Comparison of ENCODE assay signal across 1 cellular context in the genomic region with DNA sequence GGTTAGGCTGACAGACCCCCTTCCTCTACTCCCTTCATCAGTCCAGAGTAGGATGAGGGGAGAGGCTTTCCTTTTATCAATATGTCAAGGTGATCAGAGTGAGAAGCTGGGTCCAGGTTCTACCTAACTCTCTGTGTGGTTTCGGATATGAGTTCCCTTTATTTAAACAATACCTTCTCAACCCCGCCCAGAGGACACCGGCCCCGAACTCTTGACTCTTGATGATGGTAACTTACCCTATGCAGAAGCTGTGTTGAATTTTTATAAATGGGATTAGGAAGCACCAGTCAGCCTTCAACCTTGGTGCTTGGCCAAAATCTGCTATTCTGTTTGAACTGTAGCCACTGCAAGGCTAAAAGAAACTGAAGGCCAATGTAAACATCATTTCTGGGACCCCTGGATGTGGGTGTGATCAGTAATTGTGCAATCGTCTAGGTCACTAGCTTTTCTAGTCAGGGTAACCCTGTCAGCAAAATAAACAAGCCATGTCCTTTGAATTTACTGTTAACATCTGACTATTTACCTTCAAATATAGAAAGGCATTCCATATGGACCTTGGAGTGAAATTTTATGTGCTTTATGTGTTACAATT.
TF ChIP-seq lines count a peak whose summit lies in the region.

No MANE protein-coding gene starts in this region.

TF ChIP-seq in HepG2, 621 proteins besides CTCF, POLR2A, EP300 and RAD21 (continued from another document and continues in another):
- peak; percentile 91 for TF ChIP-seq PAXIP1 (CRISPR knock-in tag; conservative IDR thresholded peaks at IDR 0.05)
- TF ChIP-seq ZMYM3 (CRISPR knock-in tag; IDR thresholded peaks at IDR 0.05) = no peak
- TF ChIP-seq ZNF577 (CRISPR knock-in tag; IDR thresholded peaks at IDR 0.05; ENCODE audit: borderline replicate concordance, low read depth) = no peak
- peak; percentile 70; the same call in 1 of the 2 replicates for TF ChIP-seq SOX13 (IDR thresholded peaks at IDR 0.05)
- peak in 1 of 2 experiments; percentile 94; a peak in 2 of 4 replicates for TF ChIP-seq SOX13 (CRISPR knock-in tag; conservative IDR thresholded peaks at IDR 0.05 in 1 of 2, IDR thresholded peaks at IDR 0.05 in 1 of 2)
- TF ChIP-seq ZNF432 (CRISPR knock-in tag; IDR thresholded peaks at IDR 0.05; ENCODE audit: borderline replicate concordance) = no peak
- peak; percentile 65 for TF ChIP-seq SIX4 (CRISPR knock-in tag; IDR thresholded peaks at IDR 0.05)
- peak; percentile 36; the same call in 1 of the 2 replicates for TF ChIP-seq KDM1A (CRISPR knock-in tag; IDR thresholded peaks at IDR 0.05)
- 0 out of 2 replicates have a peak, but pooled peaks have one; percentile 10 for TF ChIP-seq ELF1 (CRISPR knock-in tag; IDR thresholded peaks at IDR 0.05)
- TF ChIP-seq ZBTB7B (CRISPR knock-in tag; IDR thresholded peaks at IDR 0.05) = peak; percentile 98
- TF ChIP-seq, protein P1, sequence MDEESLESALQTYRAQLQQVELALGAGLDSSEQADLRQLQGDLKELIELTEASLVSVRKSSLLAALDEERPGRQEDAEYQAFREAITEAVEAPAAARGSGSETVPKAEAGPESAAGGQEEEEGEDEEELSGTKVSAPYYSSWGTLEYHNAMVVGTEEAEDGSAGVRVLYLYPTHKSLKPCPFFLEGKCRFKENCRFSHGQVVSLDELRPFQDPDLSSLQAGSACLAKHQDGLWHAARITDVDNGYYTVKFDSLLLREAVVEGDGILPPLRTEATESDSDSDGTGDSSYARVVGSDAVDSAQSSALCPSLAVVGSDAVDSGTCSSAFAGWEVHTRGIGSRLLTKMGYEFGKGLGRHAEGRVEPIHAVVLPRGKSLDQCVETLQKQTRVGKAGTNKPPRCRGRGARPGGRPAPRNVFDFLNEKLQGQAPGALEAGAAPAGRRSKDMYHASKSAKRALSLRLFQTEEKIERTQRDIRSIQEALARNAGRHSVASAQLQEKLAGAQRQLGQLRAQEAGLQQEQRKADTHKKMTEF (CRISPR knock-in tag; IDR thresholded peaks at IDR 0.05) = peak; percentile 85
- no peak for TF ChIP-seq POLR2G (IDR thresholded peaks at IDR 0.05; ENCODE audit: low read depth, low read length)
- no peak for TF ChIP-seq TP53 (CRISPR knock-in tag; conservative IDR thresholded peaks at IDR 0.05)
- TF ChIP-seq ZFX (CRISPR knock-in tag; IDR thresholded peaks at IDR 0.05; ENCODE audit: low read depth) = peak; percentile 70; the same call in 1 of the 2 replicates
- no peak for TF ChIP-seq RAD51 (IDR thresholded peaks at IDR 0.05; ENCODE audit: borderline replicate concordance)
- TF ChIP-seq TGIF2 (CRISPR knock-in tag; IDR thresholded peaks at IDR 0.05) = no peak
- no peak for TF ChIP-seq ZNF883 (CRISPR knock-in tag; IDR thresholded peaks at IDR 0.05; ENCODE audit: not compliant biosample characterization)
- TF ChIP-seq CENPX (CRISPR knock-in tag; IDR thresholded peaks at IDR 0.05) = no peak
- 0 out of 2 replicates have a peak, but pooled peaks have one; percentile 25 for TF ChIP-seq ZNF772 (CRISPR knock-in tag; IDR thresholded peaks at IDR 0.05)
- TF ChIP-seq, protein P2, sequence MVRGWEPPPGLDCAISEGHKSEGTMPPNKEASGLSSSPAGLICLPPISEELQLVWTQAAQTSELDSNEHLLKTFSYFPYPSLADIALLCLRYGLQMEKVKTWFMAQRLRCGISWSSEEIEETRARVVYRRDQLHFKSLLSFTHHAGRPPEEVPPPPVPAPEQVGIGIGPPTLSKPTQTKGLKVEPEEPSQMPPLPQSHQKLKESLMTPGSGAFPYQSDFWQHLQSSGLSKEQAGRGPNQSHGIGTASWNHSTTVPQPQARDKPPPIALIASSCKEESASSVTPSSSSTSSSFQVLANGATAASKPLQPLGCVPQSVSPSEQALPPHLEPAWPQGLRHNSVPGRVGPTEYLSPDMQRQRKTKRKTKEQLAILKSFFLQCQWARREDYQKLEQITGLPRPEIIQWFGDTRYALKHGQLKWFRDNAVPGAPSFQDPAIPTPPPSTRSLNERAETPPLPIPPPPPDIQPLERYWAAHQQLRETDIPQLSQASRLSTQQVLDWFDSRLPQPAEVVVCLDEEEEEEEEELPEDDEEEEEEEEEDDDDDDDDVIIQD (CRISPR knock-in tag; IDR thresholded peaks at IDR 0.05; ENCODE audit: low read depth) = peak; percentile 81; the same call in 1 of the 2 replicates
- TF ChIP-seq MBNL3 (CRISPR knock-in tag; conservative IDR thresholded peaks at IDR 0.05) = no peak
- TF ChIP-seq ARID2 (CRISPR knock-in tag; IDR thresholded peaks at IDR 0.05; ENCODE audit: borderline replicate concordance) = no peak
- no peak for TF ChIP-seq ZNF230 (CRISPR knock-in tag; IDR thresholded peaks at IDR 0.05)
- TF ChIP-seq CENPT (CRISPR knock-in tag; IDR thresholded peaks at IDR 0.05; ENCODE audit: low read depth) = no peak
- TF ChIP-seq, protein P3, sequence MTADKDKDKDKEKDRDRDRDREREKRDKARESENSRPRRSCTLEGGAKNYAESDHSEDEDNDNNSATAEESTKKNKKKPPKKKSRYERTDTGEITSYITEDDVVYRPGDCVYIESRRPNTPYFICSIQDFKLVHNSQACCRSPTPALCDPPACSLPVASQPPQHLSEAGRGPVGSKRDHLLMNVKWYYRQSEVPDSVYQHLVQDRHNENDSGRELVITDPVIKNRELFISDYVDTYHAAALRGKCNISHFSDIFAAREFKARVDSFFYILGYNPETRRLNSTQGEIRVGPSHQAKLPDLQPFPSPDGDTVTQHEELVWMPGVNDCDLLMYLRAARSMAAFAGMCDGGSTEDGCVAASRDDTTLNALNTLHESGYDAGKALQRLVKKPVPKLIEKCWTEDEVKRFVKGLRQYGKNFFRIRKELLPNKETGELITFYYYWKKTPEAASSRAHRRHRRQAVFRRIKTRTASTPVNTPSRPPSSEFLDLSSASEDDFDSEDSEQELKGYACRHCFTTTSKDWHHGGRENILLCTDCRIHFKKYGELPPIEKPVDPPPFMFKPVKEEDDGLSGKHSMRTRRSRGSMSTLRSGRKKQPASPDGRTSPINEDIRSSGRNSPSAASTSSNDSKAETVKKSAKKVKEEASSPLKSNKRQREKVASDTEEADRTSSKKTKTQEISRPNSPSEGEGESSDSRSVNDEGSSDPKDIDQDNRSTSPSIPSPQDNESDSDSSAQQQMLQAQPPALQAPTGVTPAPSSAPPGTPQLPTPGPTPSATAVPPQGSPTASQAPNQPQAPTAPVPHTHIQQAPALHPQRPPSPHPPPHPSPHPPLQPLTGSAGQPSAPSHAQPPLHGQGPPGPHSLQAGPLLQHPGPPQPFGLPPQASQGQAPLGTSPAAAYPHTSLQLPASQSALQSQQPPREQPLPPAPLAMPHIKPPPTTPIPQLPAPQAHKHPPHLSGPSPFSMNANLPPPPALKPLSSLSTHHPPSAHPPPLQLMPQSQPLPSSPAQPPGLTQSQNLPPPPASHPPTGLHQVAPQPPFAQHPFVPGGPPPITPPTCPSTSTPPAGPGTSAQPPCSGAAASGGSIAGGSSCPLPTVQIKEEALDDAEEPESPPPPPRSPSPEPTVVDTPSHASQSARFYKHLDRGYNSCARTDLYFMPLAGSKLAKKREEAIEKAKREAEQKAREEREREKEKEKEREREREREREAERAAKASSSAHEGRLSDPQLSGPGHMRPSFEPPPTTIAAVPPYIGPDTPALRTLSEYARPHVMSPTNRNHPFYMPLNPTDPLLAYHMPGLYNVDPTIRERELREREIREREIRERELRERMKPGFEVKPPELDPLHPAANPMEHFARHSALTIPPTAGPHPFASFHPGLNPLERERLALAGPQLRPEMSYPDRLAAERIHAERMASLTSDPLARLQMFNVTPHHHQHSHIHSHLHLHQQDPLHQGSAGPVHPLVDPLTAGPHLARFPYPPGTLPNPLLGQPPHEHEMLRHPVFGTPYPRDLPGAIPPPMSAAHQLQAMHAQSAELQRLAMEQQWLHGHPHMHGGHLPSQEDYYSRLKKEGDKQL (CRISPR knock-in tag; IDR thresholded peaks at IDR 0.05; ENCODE audit: low read depth) = peak; percentile 85
- TF ChIP-seq CSRNP1 (CRISPR knock-in tag; IDR thresholded peaks at IDR 0.05) = no peak
- TF ChIP-seq MAFK (conservative IDR thresholded peaks at IDR 0.05 in 1 of 2, IDR thresholded peaks at IDR 0.05 in 1 of 2; ENCODE audit: low read length in 2 of 2) = peak; percentile 59 to 67
- peak; percentile 37; the same call in 1 of the 2 replicates for TF ChIP-seq HOXA3 (CRISPR knock-in tag; IDR thresholded peaks at IDR 0.05)
- TF ChIP-seq ZBTB34 (CRISPR knock-in tag; IDR thresholded peaks at IDR 0.05) = peak; percentile 34; the same call in 1 of the 2 replicates
- peak; percentile 7; the same call in 1 of the 2 replicates for TF ChIP-seq STAG1 (CRISPR knock-in tag; IDR thresholded peaks at IDR 0.05)
- peak; percentile 97 for TF ChIP-seq ZNF792 (CRISPR knock-in tag; IDR thresholded peaks at IDR 0.05)
- TF ChIP-seq CEBPB (IDR thresholded peaks at IDR 0.05; ENCODE audit: borderline replicate concordance, low read depth, low read length) = peak; percentile 96
- TF ChIP-seq ZNF766 (CRISPR knock-in tag; IDR thresholded peaks at IDR 0.05; ENCODE audit: borderline replicate concordance) = no peak
- peak; percentile 67; the same call in 1 of the 2 replicates for TF ChIP-seq BRCA1 (CRISPR knock-in tag; IDR thresholded peaks at IDR 0.05)
- TF ChIP-seq, protein P4, sequence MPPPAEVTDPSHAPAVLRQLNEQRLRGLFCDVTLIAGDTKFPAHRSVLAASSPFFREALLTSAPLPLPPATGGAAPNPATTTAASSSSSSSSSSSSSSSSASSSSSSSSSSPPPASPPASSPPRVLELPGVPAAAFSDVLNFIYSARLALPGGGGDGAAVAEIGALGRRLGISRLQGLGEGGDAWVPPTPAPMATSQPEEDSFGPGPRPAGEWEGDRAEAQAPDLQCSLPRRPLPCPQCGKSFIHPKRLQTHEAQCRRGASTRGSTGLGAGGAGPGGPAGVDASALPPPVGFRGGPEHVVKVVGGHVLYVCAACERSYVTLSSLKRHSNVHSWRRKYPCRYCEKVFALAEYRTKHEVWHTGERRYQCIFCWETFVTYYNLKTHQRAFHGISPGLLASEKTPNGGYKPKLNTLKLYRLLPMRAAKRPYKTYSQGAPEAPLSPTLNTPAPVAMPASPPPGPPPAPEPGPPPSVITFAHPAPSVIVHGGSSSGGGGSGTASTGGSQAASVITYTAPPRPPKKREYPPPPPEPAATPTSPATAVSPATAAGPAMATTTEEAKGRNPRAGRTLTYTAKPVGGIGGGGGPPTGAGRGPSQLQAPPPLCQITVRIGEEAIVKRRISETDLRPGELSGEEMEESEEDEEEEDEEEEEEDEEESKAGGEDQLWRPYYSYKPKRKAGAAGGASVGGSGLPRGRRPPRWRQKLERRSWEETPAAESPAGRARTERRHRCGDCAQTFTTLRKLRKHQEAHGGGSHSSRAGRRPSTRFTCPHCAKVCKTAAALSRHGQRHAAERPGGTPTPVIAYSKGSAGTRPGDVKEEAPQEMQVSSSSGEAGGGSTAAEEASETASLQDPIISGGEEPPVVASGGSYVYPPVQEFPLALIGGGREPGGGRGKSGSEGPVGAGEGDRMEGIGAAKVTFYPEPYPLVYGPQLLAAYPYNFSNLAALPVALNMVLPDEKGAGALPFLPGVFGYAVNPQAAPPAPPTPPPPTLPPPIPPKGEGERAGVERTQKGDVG (CRISPR knock-in tag; IDR thresholded peaks at IDR 0.05; ENCODE audit: borderline replicate concordance) = no peak
- TF ChIP-seq BCL6 (CRISPR knock-in tag; IDR thresholded peaks at IDR 0.05) = peak; percentile 85
